Comparison of ENCODE assay signal across 16 cellular contexts in the genomic region with DNA sequence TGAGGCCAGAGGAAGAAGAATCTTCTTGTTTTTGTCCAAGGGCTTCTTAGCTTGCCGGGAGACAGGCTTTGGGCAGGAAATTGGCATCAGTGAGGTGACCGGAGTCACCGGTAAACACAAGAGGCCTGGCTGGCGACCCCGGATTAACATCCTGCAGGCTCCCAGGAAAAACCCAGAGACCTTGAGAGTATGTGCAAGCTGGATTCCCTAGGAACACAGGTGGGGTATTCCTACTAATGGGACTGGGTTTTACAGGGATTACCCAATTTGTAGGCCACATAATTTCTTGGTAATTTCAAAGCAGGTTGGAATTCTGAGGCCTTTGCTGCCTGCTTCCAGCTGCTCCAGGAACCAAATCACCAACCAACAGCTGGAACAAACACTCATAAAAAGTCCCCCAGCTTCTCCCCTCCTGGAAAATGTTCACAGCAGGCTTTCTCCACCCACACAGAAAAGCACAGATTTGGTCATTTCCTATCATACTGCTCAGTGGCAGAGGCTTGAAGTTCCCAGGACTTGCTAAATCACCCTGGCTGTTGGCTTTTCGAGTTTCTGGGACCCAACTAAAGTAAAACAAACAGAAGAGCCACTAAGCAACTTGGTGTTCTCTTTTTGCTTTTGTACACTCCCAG.
DNase-seq lines count a peak whose midpoint lies in the region; ATAC-seq and TF ChIP-seq lines count a peak whose summit lies in the region.
"Had no signal": no experiment of that assay in that cellular context is flagged by ENCODE, and none has a peak within 500 bp of the region (broad histone marks: within the 10 kb centered on the region; RNA-seq: fewer than 3 reads in every experiment).

No MANE protein-coding gene starts in this region.

- H3K36me3 Mint-ChIP-seq in central memory CD8-positive, alpha-beta T cell (ENCODE audit: insufficient read depth), result no peaks in the 10 kb centered on the region

- H3K27ac ChIP-seq in OCI-LY7 (ENCODE audit: low read depth, low read length, poor library complexity, severe bottlenecking), result no peak overlapping the region
- no peak overlapping the region for H3K27ac ChIP-seq in mesenchymal stem cell (ENCODE audit: low read length, poor library complexity, severe bottlenecking)
- peak overlapping the region in 3 of 5 donors; percentile 31 to 76 (median 48) for H3K27ac ChIP-seq in stomach

- ATAC-seq in central memory CD8-positive, alpha-beta T cell (replicated peaks; ENCODE audit: extremely low read depth, poor library complexity, severe bottlenecking), result no peak

- BruUV-seq in OCI-LY7 (replicated peaks; lab: Mats Ljungman, UMichigan), result no TSS peak

- peak overlapping the region; percentile 57 for H2BK120ac ChIP-seq in mesenchymal stem cell (ENCODE audit: low read depth, low read length)

- no peaks in the 10 kb centered on the region for H3K4me1 Mint-ChIP-seq in central memory CD8-positive, alpha-beta T cell

- no peaks in the 10 kb centered on the region for H4K20me1 ChIP-seq in OCI-LY7 (ENCODE audit: insufficient read depth, low read length)

- peaks cover 5% of the 10 kb centered on the region for H3K9me3 Mint-ChIP-seq in central memory CD8-positive, alpha-beta T cell

- H3K23ac ChIP-seq in mesenchymal stem cell (ENCODE audit: low read length in 2 of 2), result no peak overlapping the region

- H3K27me3 Mint-ChIP-seq in central memory CD8-positive, alpha-beta T cell, result peaks cover 19% of the 10 kb centered on the region

- H2BK15ac ChIP-seq in mesenchymal stem cell (ENCODE audit: low read depth, poor library complexity, severe bottlenecking), result no peak overlapping the region

- H3K4me1 ChIP-seq in OCI-LY7 (ENCODE audit: insufficient read depth, low read length, poor library complexity, severe bottlenecking) (no peaks in the 10 kb centered on the region), mesenchymal stem cell (ENCODE audit: control insufficient read depth, insufficient read depth, low read depth, low read length) (no peaks in the 10 kb centered on the region), stomach (peaks cover 0 to 31% (median 0%) of the 10 kb centered on the region in 4 donors)

- H3K4me3 ChIP-seq in OCI-LY7 (ENCODE audit: low read depth, low read length, poor library complexity, severe bottlenecking) (no peak overlapping the region), mesenchymal stem cell (ENCODE audit: insufficient read depth in 1 of 2, low read depth in 1 of 2, low read length in 2 of 2) (no peak overlapping the region), stomach (no peak overlapping the region)

- H3K36me3 ChIP-seq in OCI-LY7 (ENCODE audit: insufficient read depth, low read length) (no peaks in the 10 kb centered on the region), mesenchymal stem cell (ENCODE audit: control insufficient read depth in 1 of 2, insufficient read depth in 2 of 2, low read depth in 1 of 2, low read length in 2 of 2) (no peaks in the 10 kb centered on the region), stomach (no peaks in the 10 kb centered on the region)

- no peaks in the 10 kb centered on the region for H3K9me2 ChIP-seq in OCI-LY7 (ENCODE audit: insufficient read depth, low read length)

- peak overlapping the region; percentile 9 to 42 for H3K4ac ChIP-seq in mesenchymal stem cell (ENCODE audit: low read depth in 1 of 2, low read length in 2 of 2)

- CTCF ChIA-PET in OCI-LY7 (lab: Charles Lee; ENCODE audit: unreplicated experiment), result no interaction called here

- no peak overlapping the region for H3K14ac ChIP-seq in mesenchymal stem cell (ENCODE audit: low read length in 2 of 2)

- no peak for TF ChIP-seq EP300 in stomach (IDR thresholded peaks at IDR 0.05)

- peak overlapping the region in 1 of 2 experiments; percentile 58 for H3K18ac ChIP-seq in mesenchymal stem cell (ENCODE audit: low read depth in 1 of 2, low read length in 2 of 2)

- H2AFZ ChIP-seq in OCI-LY7 (ENCODE audit: low read length) (peak overlapping the region; percentile 90), mesenchymal stem cell (ENCODE audit: low read depth, low read length) (no peak overlapping the region)

- no peak for TF ChIP-seq CTCF in OCI-LY7 (conservative IDR thresholded peaks at IDR 0.05; ENCODE audit: low read length)
- TF ChIP-seq CTCF in stomach (IDR thresholded peaks at IDR 0.05), result no peak

- H2BK12ac ChIP-seq in mesenchymal stem cell (ENCODE audit: low read length in 2 of 2), result peak overlapping the region in 1 of 2 experiments; percentile 85

- intact Hi-C loops in OCI-LY7 (cut with micrococcal nuclease; ENCODE audit: unreplicated experiment), result no loop called here
- intact Hi-C loops in stomach (cut with DNase I; ENCODE audit: low total_unique reads), result no loop called here

- no peaks in the 10 kb centered on the region for H3K79me1 ChIP-seq in mesenchymal stem cell (replicated peaks; ENCODE audit: low read length, poor library complexity, severe bottlenecking)

- H3K27me3 ChIP-seq in mesenchymal stem cell (ENCODE audit: control insufficient read depth in 1 of 2, insufficient read depth in 1 of 2, low read length in 2 of 2), result peaks cover 0 to 40% of the 10 kb centered on the region in 2 experiments
- no peaks in the 10 kb centered on the region for H3K27me3 ChIP-seq in stomach

- 57% methylated on average over 6 of the region's 6 CpGs for WGBS in mesenchymal stem cell
- 54 to 59% (median 55%) methylated on average over 6 of the region's 6 CpGs for WGBS in stomach, 5 donors

- POLR2A ChIA-PET in OCI-LY7 (lab: Charles Lee), result interaction anchor here (0.6 kb wide), 1 partner anchor 1711 kb away, joined by 3 read pairs; no protein-coding TSS in a partner anchor

- H2AK5ac ChIP-seq in mesenchymal stem cell (ENCODE audit: low read length, severe bottlenecking), result no peak overlapping the region

- H3K4me3 Mint-ChIP-seq in central memory CD8-positive, alpha-beta T cell, result peak overlapping the region; percentile 17
- H3K4me3 Mint-ChIP-seq: CD4-positive, alpha-beta T cell; IgD-negative memory B cell had no signal

- no peaks in the 10 kb centered on the region for H3K79me2 ChIP-seq in OCI-LY7 (ENCODE audit: insufficient read depth, low read depth, low read length)

- peaks cover 15% of the 10 kb centered on the region; the same call in 1 of the 2 replicates for H3K9me3 ChIP-seq in OCI-LY7 (ENCODE audit: low read length)
- H3K9me3 ChIP-seq in mesenchymal stem cell (ENCODE audit: control insufficient read depth, low read length), result peaks cover 13% of the 10 kb centered on the region
- H3K9me3 ChIP-seq in stomach, result no peaks in the 10 kb centered on the region

- H3K9ac ChIP-seq in mesenchymal stem cell (ENCODE audit: low read length), result no peak overlapping the region

- DNase-seq in OCI-LY7 (ENCODE audit: low spot score), result no peak
- DNase-seq in central memory CD8-positive, alpha-beta T cell (ENCODE audit: low spot score in 2 of 2), result no peak
- peak; percentile 87 for DNase-seq in mesenchymal stem cell
- DNase-seq in stomach, result no peak
- no peak for DNase-seq in NCI-H226
- DNase-seq in GM03348 (ENCODE audit: low spot score), result no peak
- DNase-seq in hepatic stellate cell (ENCODE audit: low spot score), result no peak
- DNase-seq in stimulated activated CD4-positive, alpha-beta T cell treated with anti-CD3 and anti-CD28 coated beads, Interleukin-15, amount 100 ng/mL, for 24 hours, result no peak
- DNase-seq: ACHN; CD4-positive, alpha-beta T cell; NCI-H1105 treated with DMSO at 0.1 percent for 48 hours; NCI-H1694 treated with DMSO at 0.1 percent for 48 hours; NCI-H345; NCI-H526; SIG-M5 had no signal

- H3K4me2 ChIP-seq in OCI-LY7 (ENCODE audit: low read length), result no peak overlapping the region
- no peak overlapping the region for H3K4me2 ChIP-seq in mesenchymal stem cell (ENCODE audit: low read length, poor library complexity, severe bottlenecking)

- H4K91ac ChIP-seq in mesenchymal stem cell (ENCODE audit: low read length), result no peak overlapping the region

- H3K27ac Mint-ChIP-seq in central memory CD8-positive, alpha-beta T cell (ENCODE audit: low read depth), result peak overlapping the region; percentile 35
- H3K27ac Mint-ChIP-seq: CD4-positive, alpha-beta T cell had no signal

- peak overlapping the region; percentile 21 for H4K8ac ChIP-seq in mesenchymal stem cell (ENCODE audit: low read length)

- no peak overlapping the region for H2BK5ac ChIP-seq in mesenchymal stem cell (ENCODE audit: low read depth, low read length, poor library complexity, severe bottlenecking)

- no peak for TF ChIP-seq POLR2A in stomach (IDR thresholded peaks at IDR 0.05)

Comparison
In these comparisons a context has a peak if more than half of its experiments do, and no peak if none do; other contexts are left out.
1. H3K27ac ChIP-seq: peak in stomach (3 of 5); none in OCI-LY7 (single experiment) and mesenchymal stem cell (single experiment).